In the genomic region with DNA sequence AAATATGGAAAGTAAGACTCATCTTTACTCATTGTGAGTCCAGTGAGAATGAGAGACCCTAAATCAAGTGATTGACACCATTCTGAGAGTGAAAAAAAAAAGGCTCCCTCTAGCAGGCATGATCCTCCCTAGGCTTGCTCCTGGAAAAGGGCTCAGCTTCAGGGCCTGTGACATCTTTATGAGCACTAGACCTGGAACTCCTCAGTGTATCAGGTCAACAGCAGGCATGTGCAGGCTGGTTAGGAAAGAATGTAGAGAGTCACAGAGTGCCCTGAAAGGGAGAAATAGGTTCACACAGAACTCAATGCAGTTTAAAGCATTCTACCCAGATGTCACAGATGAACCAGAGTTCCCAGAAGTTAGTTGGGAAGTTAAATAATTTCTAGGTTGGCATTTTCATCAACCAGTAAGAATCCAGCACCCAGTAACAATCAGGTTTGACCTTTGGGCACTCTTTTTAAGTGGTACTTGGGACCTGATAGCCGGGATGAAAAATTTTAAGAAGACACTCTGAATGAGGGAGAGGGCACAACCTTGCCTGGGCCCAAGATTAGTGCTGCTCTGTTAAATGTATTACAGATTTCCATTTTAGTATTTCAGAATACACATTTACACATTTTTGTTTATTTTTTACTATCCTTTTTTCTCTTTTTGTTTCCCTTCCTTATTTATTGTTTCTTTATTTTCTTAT, we compare ENCODE assay signal across 20 cellular contexts.
"Had no signal": no experiment of that assay in that cellular context is flagged by ENCODE, and none has a peak within 500 bp of the region (broad histone marks: within the 10 kb centered on the region; RNA-seq: fewer than 3 reads in every experiment).

No MANE protein-coding gene starts in this region.

- H3K4me1 ChIP-seq: colonic mucosa, pancreas had no signal

- H3K27ac Mint-ChIP-seq: mesothelial cell of epicardium; natural killer cell; progenitor cell of endocrine pancreas; stimulated activated naive B cell treated with anti-CD40 and anti-IgM and Interleukin-4, amounts not matched to agents 10 μg/mL and 1 μg/mL and 100 μg/mL, for 72 hours had no signal

- H3K4me1 Mint-ChIP-seq: natural killer cell; stimulated activated naive B cell treated with anti-CD40 and anti-IgM and Interleukin-4, amounts not matched to agents 10 μg/mL and 1 μg/mL and 100 μg/mL, for 72 hours had no signal

- H3K36me3 ChIP-seq: colonic mucosa, heart left ventricle, pancreas, stomach, thoracic aorta had no signal

- H3K9me3 ChIP-seq: colonic mucosa, pancreas, thoracic aorta had no signal

- H3K27ac ChIP-seq: colonic mucosa, heart left ventricle, pancreas, stomach, thoracic aorta had no signal

- FAIRE-seq: frontal cortex, keratinocyte, pancreas had no signal

- H3K27me3 ChIP-seq: colonic mucosa, heart left ventricle, pancreas, stomach had no signal

- H3K36me3 Mint-ChIP-seq: natural killer cell; stimulated activated naive B cell treated with anti-CD40 and anti-IgM and Interleukin-4, amounts not matched to agents 10 μg/mL and 1 μg/mL and 100 μg/mL, for 72 hours had no signal

- DNase-seq: caudate nucleus; colonic mucosa; dermis blood vessel endothelial cell; heart left ventricle; hypothalamus; natural killer cell; occipital lobe; pancreas; stimulated activated CD4-positive, alpha-beta T cell treated with anti-CD3 and anti-CD28 coated beads, Interleukin-2, amount 100 ng/mL, for 24 hours; stimulated activated CD4-positive, alpha-beta T cell treated with anti-CD3 and anti-CD28 coated beads, Interleukin-4, amount 100 ng/mL, for 4 hours; stimulated activated naive B cell treated with anti-CD40 and anti-IgM and Interleukin-4, amounts not matched to agents 10 μg/mL and 1 μg/mL and 100 μg/mL, for 72 hours; stomach; substantia nigra; trophoblast cell had no signal

- H3K4me3 Mint-ChIP-seq: mesothelial cell of epicardium; natural killer cell; stimulated activated naive B cell treated with anti-CD40 and anti-IgM and Interleukin-4, amounts not matched to agents 10 μg/mL and 1 μg/mL and 100 μg/mL, for 72 hours had no signal

- ATAC-seq: natural killer cell; pancreas; sciatic nerve; stimulated activated naive B cell treated with anti-CD40 and anti-IgM and Interleukin-4, amounts not matched to agents 10 μg/mL and 1 μg/mL and 100 μg/mL, for 72 hours had no signal

- H3K4me3 ChIP-seq: colonic mucosa, heart left ventricle, pancreas, stomach, thoracic aorta had no signal

- H3K27me3 Mint-ChIP-seq: progenitor cell of endocrine pancreas; stimulated activated naive B cell treated with anti-CD40 and anti-IgM and Interleukin-4, amounts not matched to agents 10 μg/mL and 1 μg/mL and 100 μg/mL, for 72 hours had no signal
